8 cellular contexts compared by ENCODE assay signal in the genomic region with DNA sequence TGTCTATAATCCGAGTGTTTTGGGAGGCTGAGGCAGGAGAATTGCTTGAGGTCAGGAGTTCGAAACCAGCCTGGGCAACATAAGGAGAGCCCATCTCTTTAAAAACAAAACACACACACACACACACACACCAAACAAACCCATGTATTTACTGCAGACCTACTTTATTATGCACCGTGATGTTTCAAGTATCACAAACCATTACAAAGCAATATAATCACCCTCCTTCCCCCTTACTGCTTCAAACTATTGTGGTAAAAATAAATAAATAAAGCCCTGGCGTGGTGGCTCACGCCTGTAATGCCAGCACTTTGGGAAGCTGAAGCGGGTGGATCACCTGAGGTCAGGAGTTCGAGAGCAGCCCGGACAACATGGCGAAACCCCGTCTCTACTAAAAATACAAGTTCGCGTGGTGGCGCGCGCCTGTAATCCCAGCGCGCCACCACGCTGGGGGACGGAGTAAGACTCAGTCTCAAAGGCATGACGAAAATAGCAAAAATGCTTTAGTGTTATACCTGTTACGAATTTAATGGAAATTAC. TPM values are rescaled to one million over a fixed set of nuclear protein-coding genes. Genes with fewer than 3 reads are reported as not detected.
DNase-seq lines count a peak whose midpoint lies in the region; ATAC-seq, FAIRE-seq and TF ChIP-seq lines count a peak whose summit lies in the region.

No MANE protein-coding gene starts in this region.

- H3K9me3 ChIP-seq in K562 (replicated peaks; ENCODE audit: control insufficient read depth, insufficient read depth, low read depth, low read length) (no peaks in the 10 kb centered on the region), aorta (ENCODE audit: control insufficient read depth, low read length) (no peaks in the 10 kb centered on the region)

- no peaks in the 10 kb centered on the region for H3K9me1 ChIP-seq in K562 (ENCODE audit: control insufficient read depth, insufficient read depth, low read length)

- no peak overlapping the region for H3K23ac ChIP-seq in mesendoderm (ENCODE audit: low read length)

- H3K9ac ChIP-seq in K562 (ENCODE audit: insufficient read depth in 1 of 2, low read depth in 2 of 2, low read length in 2 of 2) (peak overlapping the region; percentile 93 to 97), mesendoderm (ENCODE audit: low read length) (peak overlapping the region; percentile 97)

- no peak overlapping the region for H2BK15ac ChIP-seq in mesendoderm (replicated peaks; ENCODE audit: low read depth)

- no peaks in the 10 kb centered on the region for H3K9me3 Mint-ChIP-seq in stimulated activated naive CD8-positive, alpha-beta T cell treated with anti-CD3 and anti-CD28 coated beads, Interleukin-15, Interleukin-2, amounts not matched to agents 100 ng/mL and 50 ng/mL, for 24 hours

- peak overlapping the region; percentile 51 for H2AFZ ChIP-seq in K562 (ENCODE audit: low read depth, low read length)

- peaks cover 9% of the 10 kb centered on the region for H3K79me1 ChIP-seq in mesendoderm (ENCODE audit: low read length)

- H3K27ac ChIP-seq in K562 (ENCODE audit: extremely low read depth, low read depth, low read length) = peak overlapping the region; percentile 92
- no peak overlapping the region for H3K27ac ChIP-seq in mesendoderm (ENCODE audit: low read depth, low read length)
- no peak overlapping the region for H3K27ac ChIP-seq in aorta (ENCODE audit: low read depth in 1 of 2, low read length in 2 of 2)

- no TSS peak for BruUV-seq in K562 (replicated peaks; lab: Mats Ljungman, UMichigan)

- CTCF ChIA-PET in K562 (lab: Yijun Ruan, JAX; ENCODE audit: low intra/inter-chr PET ratio) = interaction anchor here (0.8 kb wide), 1 partner anchor 83 kb away, joined by 3 read pairs; no protein-coding TSS in a partner anchor

- TF ChIP-seq EP300 in K562 (IDR thresholded peaks at IDR 0.05; ENCODE audit: low read length) = no peak

- H3K27me3 ChIP-seq in K562 (ENCODE audit: control insufficient read depth in 2 of 2, insufficient read depth in 2 of 2, low read length in 2 of 2) = no peaks in the 10 kb centered on the region
- no peaks in the 10 kb centered on the region for H3K27me3 ChIP-seq in mesendoderm (ENCODE audit: insufficient read depth, low read length, poor library complexity)
- no peaks in the 10 kb centered on the region for H3K27me3 ChIP-seq in aorta (ENCODE audit: control insufficient read depth in 1 of 2, insufficient read depth in 2 of 2, low read length in 1 of 2)

- no peak overlapping the region for H4K8ac ChIP-seq in mesendoderm (ENCODE audit: low read depth, low read length)

- H3K4me2 ChIP-seq in K562 (ENCODE audit: insufficient read depth, low read length) (peak overlapping the region; percentile 98), mesendoderm (ENCODE audit: low read length) (peak overlapping the region; percentile 95)

- H3K4me3 ChIP-seq in K562 (peak overlapping the region; percentile 90), mesendoderm (ENCODE audit: low read length) (peak overlapping the region; percentile 100), aorta (ENCODE audit: low read length in 2 of 2) (peak overlapping the region; percentile 51 to 83)

- intact Hi-C loops in K562 (cut with micrococcal nuclease) (no loop called here), aorta (cut with DNase I) (no loop called here)

- TF ChIP-seq CTCF in K562 (IDR thresholded peaks at IDR 0.05 in 2 of 3, conservative IDR thresholded peaks at IDR 0.05 in 1 of 3; ENCODE audit: insufficient read depth in 2 of 3, low read depth in 1 of 3, low read length in 3 of 3) = peak; percentile 34 to 73 (median 55); a peak in 4 of 6 replicates

- POLR2A ChIA-PET in K562 (lab: Yijun Ruan, JAX) = interaction anchor here (0.7 to 6.6 kb wide), 11 partner anchors 10 to 475 kb away, joined by 3 to 73 read pairs (median 5); partner anchors contain the start of genes BICRAL and RPL7L1

- H3K4me1 ChIP-seq in K562 (replicated peaks in 1 of 2; ENCODE audit: control insufficient read depth in 2 of 2, insufficient read depth in 2 of 2, low read length in 2 of 2) (peaks cover 13 to 29% of the 10 kb centered on the region in 2 experiments), mesendoderm (ENCODE audit: control insufficient read depth, low read depth, low read length) (peaks cover 2% of the 10 kb centered on the region), aorta (ENCODE audit: control insufficient read depth in 1 of 2, insufficient read depth in 2 of 2, low read length in 2 of 2) (peaks cover 0 to 3% of the 10 kb centered on the region in 2 donors)

- no peak overlapping the region for H3K56ac ChIP-seq in mesendoderm (ENCODE audit: low read length)

- no peak overlapping the region for H2BK5ac ChIP-seq in mesendoderm (ENCODE audit: low read length)

- peak overlapping the region; percentile 94 for H3K4me3 Mint-ChIP-seq in stimulated activated naive CD8-positive, alpha-beta T cell treated with anti-CD3 and anti-CD28 coated beads, Interleukin-15, Interleukin-2, amounts not matched to agents 100 ng/mL and 50 ng/mL, for 24 hours

- no peak overlapping the region for H2AK5ac ChIP-seq in mesendoderm (ENCODE audit: low read length)

- H3K4me1 Mint-ChIP-seq in stimulated activated naive CD8-positive, alpha-beta T cell treated with anti-CD3 and anti-CD28 coated beads, Interleukin-15, Interleukin-2, amounts not matched to agents 100 ng/mL and 50 ng/mL, for 24 hours (ENCODE audit: low read depth) = peaks cover 37% of the 10 kb centered on the region

- peaks cover 18% of the 10 kb centered on the region for H3K36me3 Mint-ChIP-seq in stimulated activated naive CD8-positive, alpha-beta T cell treated with anti-CD3 and anti-CD28 coated beads, Interleukin-15, Interleukin-2, amounts not matched to agents 100 ng/mL and 50 ng/mL, for 24 hours (ENCODE audit: low read depth)

- peaks cover 7% of the 10 kb centered on the region; the same call in 2 of the 3 replicates for H3K36me3 ChIP-seq in K562 (ENCODE audit: control insufficient read depth, insufficient read depth, low read length)
- H3K36me3 ChIP-seq in mesendoderm (ENCODE audit: control insufficient read depth, insufficient read depth, low read length) = no peaks in the 10 kb centered on the region
- no peaks in the 10 kb centered on the region for H3K36me3 ChIP-seq in aorta (ENCODE audit: control insufficient read depth in 1 of 2, insufficient read depth in 2 of 2, low read length in 1 of 2)

- H4K20me1 ChIP-seq in K562 (replicated peaks; ENCODE audit: control insufficient read depth, insufficient read depth, low read length) = peaks cover 6% of the 10 kb centered on the region

- no peak for ATAC-seq in stimulated activated naive CD8-positive, alpha-beta T cell treated with anti-CD3 and anti-CD28 coated beads, Interleukin-15, Interleukin-2, amounts not matched to agents 100 U/mL and 50 U/mL, for 24 hours
- ATAC-seq in K562 (peak; percentile 32), aorta (ENCODE audit: low FRiP score) (no peak), GM19351 (IDR thresholded peaks at IDR 0.05; ENCODE audit: unreplicated experiment) (no peak)

- WGBS in K562 (ENCODE audit: insufficient coverage, low coverage, missing lambda C conversion rate) = 3% methylated on average over 21 of the region's 21 CpGs
- no CpG with 5 or more reads among the region's 21 CpGs for WGBS in mesendoderm (ENCODE audit: extremely low coverage, insufficient coverage, low lambda C conversion rate)
- WGBS in aorta, 2 donors = 37 to 54% methylated on average over 21 of the region's 21 CpGs

- no peak for DNase-seq in stimulated activated naive CD8-positive, alpha-beta T cell treated with anti-CD3 and anti-CD28 coated beads, Interleukin-15, Interleukin-2, amounts not matched to agents 100 U/mL and 50 U/mL, for 24 hours
- DNase-seq in K562 (ENCODE audit: extremely low read depth in 1 of 4, low spot score in 3 of 4) (peak in 1 of 4 experiments; percentile 82), mesendoderm (no peak), aorta (peak in 1 of 2 donors; percentile 20), NCI-H2196 (lab: John Stamatoyannopoulos, UW; ENCODE audit: unreplicated experiment) (no peak), NCI-H146 (lab: John Stamatoyannopoulos, UW) (no peak)

- TF ChIP-seq POLR2A in K562 (conservative IDR thresholded peaks at IDR 0.05) = no peak; the same call in 1 of the 2 replicates

- no peak overlapping the region for H3K18ac ChIP-seq in mesendoderm (ENCODE audit: low read length)

- no peak overlapping the region for H4K5ac ChIP-seq in mesendoderm (ENCODE audit: low read length)

- H3K27ac Mint-ChIP-seq in stimulated activated naive CD8-positive, alpha-beta T cell treated with anti-CD3 and anti-CD28 coated beads, Interleukin-15, Interleukin-2, amounts not matched to agents 100 ng/mL and 50 ng/mL, for 24 hours = no peak overlapping the region

- no peaks in the 10 kb centered on the region for H3K27me3 Mint-ChIP-seq in stimulated activated naive CD8-positive, alpha-beta T cell treated with anti-CD3 and anti-CD28 coated beads, Interleukin-15, Interleukin-2, amounts not matched to agents 100 ng/mL and 50 ng/mL, for 24 hours

- peak; percentile 40 to 46 for TF ChIP-seq RAD21 in K562 (CRISPR knock-in tag; conservative IDR thresholded peaks at IDR 0.05 in 1 of 2, IDR thresholded peaks at IDR 0.05 in 1 of 2)

- no peak overlapping the region for H3K4ac ChIP-seq in mesendoderm (ENCODE audit: low read depth, low read length)

- no peak for FAIRE-seq in K562 (lab: Jason Lieb, UNC)

- in situ Hi-C loops in K562 (cut with MboI) = no loop called here

- peaks cover 37% of the 10 kb centered on the region for H3K79me2 ChIP-seq in K562 (ENCODE audit: control insufficient read depth, insufficient read depth, low read length)
- H3K79me2 ChIP-seq in mesendoderm (ENCODE audit: control insufficient read depth, insufficient read depth, low read length) = peaks cover 17% of the 10 kb centered on the region

- H2BK120ac ChIP-seq in mesendoderm (ENCODE audit: low read depth, low read length) = no peak overlapping the region

RNA-seq across cellular contexts. Expression of gene TBCC, which starts 1.5 kb away (rescaled TPM):
- 19.4 and 28.3 TPM in 2 replicates for total RNA-seq in K562 (2011; cell fraction: chromatin; rRNA removed; ENCODE audit: low replicate concordance)
- total RNA-seq in K562 (2011; cell fraction: nucleolus; rRNA removed) = 29.3 and 40.5 TPM in 2 replicates
- 32.5 and 32.9 TPM in 2 replicates for total RNA-seq in K562 (2011; cell fraction: nucleoplasm; rRNA removed)
- total RNA-seq in K562 (2014; rRNA removed) (34.1 and 55.1 TPM in 2 replicates), K562 (2014; rRNA removed; fragmentation: Illumina TruSeq; extraction: Trizol) (16.1 and 20.9 TPM in 2 replicates), K562 (2015; rRNA removed; fragmentation: Illumina TruSeq; extraction: Trizol) (31.3 and 31.9 TPM in 2 replicates), K562 (2021) (27.8 and 28.7 TPM in 2 replicates), aorta (10 to 100 TPM; 16.1 to 16.8 TPM)
- polyA plus RNA-seq in K562 (2011; rRNA removed) (16.5 and 19.5 TPM in 2 replicates), K562 (2014; fragmentation: Illumina TruSeq; extraction: Trizol) (23.3 and 24.8 TPM in 2 replicates), K562 (2014; fragmentation: Nextera tagmentation; extraction: Ambion mirVana) (1 to 10 TPM; 2.8 to 5.0 TPM), K562 (2014; rRNA removed) (28.9 and 29.5 TPM in 2 replicates), aorta (10 to 100 TPM; 14.4 to 33.1 TPM)
- polyA plus RNA-seq in K562 (2011; cell fraction: cytosol; rRNA removed) = 20.2 and 26.4 TPM in 2 replicates
- polyA plus RNA-seq in K562 (2011; cell fraction: nucleus; rRNA removed) = 28.2 and 28.3 TPM in 2 replicates
- polyA plus RNA-seq in K562 (2012) = 24.3 and 30.8 TPM in 2 replicates
- polyA minus RNA-seq in K562 (2011; rRNA and poly(A)+ RNA removed) = 5.2 and 6.0 TPM in 2 replicates
- 8.4 and 9.8 TPM in 2 replicates for polyA minus RNA-seq in K562 (2011; cell fraction: cytosol; rRNA and poly(A)+ RNA removed)
- polyA minus RNA-seq in K562 (2011; cell fraction: nucleus; rRNA and poly(A)+ RNA removed) = 8.9 and 15.4 TPM in 2 replicates
- 23.2 TPM for polyA plus RNA-seq in mesendoderm (2013, experiment 1 of 2)
- 22.7 TPM for polyA plus RNA-seq in mesendoderm (2013, experiment 2 of 2)

RNA-seq across cellular contexts. Expression of gene PRPH2, which starts 22.0 kb away (rescaled TPM):
- not detected in 2 replicates for total RNA-seq in K562 (2011; cell fraction: chromatin; rRNA removed; ENCODE audit: low replicate concordance)
- total RNA-seq in K562 (2011; cell fraction: nucleolus; rRNA removed) = 0.33 TPM in 1 of 2 replicates, not detected in the other
- not detected in 2 replicates for total RNA-seq in K562 (2011; cell fraction: nucleoplasm; rRNA removed)
- total RNA-seq in K562 (2014; rRNA removed) (0.04 TPM in 1 of 2 replicates, not detected in the other), K562 (2014; rRNA removed; fragmentation: Illumina TruSeq; extraction: Trizol) (not detected in 2 replicates), K562 (2015; rRNA removed; fragmentation: Illumina TruSeq; extraction: Trizol) (0.04 TPM in 1 of 2 replicates, not detected in the other), K562 (2021) (0.09 TPM in 1 of 2 replicates, not detected in the other), aorta (1 to 10 TPM; 1.4 to 2.8 TPM)
- polyA plus RNA-seq in K562 (2011; rRNA removed) (0.03 and 0.04 TPM in 2 replicates), K562 (2014; fragmentation: Illumina TruSeq; extraction: Trizol) (0.03 and 0.10 TPM in 2 replicates), K562 (2014; fragmentation: Nextera tagmentation; extraction: Ambion mirVana) (under 1 TPM; 0.03 to 0.11 TPM), K562 (2014; rRNA removed) (0.26 TPM in 1 of 2 replicates, not detected in the other), aorta (under 1 TPM in 1 of 2 donors, not detected in 1; 0.72 TPM)
- polyA plus RNA-seq in K562 (2011; cell fraction: cytosol; rRNA removed) = 0.03 and 0.04 TPM in 2 replicates
- polyA plus RNA-seq in K562 (2011; cell fraction: nucleus; rRNA removed) = not detected in 2 replicates
- 0.08 and 0.11 TPM in 2 replicates for polyA plus RNA-seq in K562 (2012)
- polyA minus RNA-seq in K562 (2011; rRNA and poly(A)+ RNA removed) = 0.06 TPM in 1 of 2 replicates, not detected in the other
- not detected in 2 replicates for polyA minus RNA-seq in K562 (2011; cell fraction: cytosol; rRNA and poly(A)+ RNA removed)
- polyA minus RNA-seq in K562 (2011; cell fraction: nucleus; rRNA and poly(A)+ RNA removed) = 0.11 TPM in 1 of 2 replicates, not detected in the other
- 0.29 TPM for polyA plus RNA-seq in mesendoderm (2013, experiment 1 of 2)
- 0.35 TPM for polyA plus RNA-seq in mesendoderm (2013, experiment 2 of 2)

RNA-seq across cellular contexts. Expression of gene BICRAL, which starts 37.4 kb away (rescaled TPM):
- 17.0 and 22.8 TPM in 2 replicates for total RNA-seq in K562 (2011; cell fraction: chromatin; rRNA removed; ENCODE audit: low replicate concordance)
- 9.5 TPM in 2 replicates for total RNA-seq in K562 (2011; cell fraction: nucleolus; rRNA removed)
- total RNA-seq in K562 (2011; cell fraction: nucleoplasm; rRNA removed) = 13.6 and 16.9 TPM in 2 replicates
- total RNA-seq in K562 (2014; rRNA removed) (3.7 and 4.4 TPM in 2 replicates), K562 (2014; rRNA removed; fragmentation: Illumina TruSeq; extraction: Trizol) (5.6 and 6.6 TPM in 2 replicates), K562 (2015; rRNA removed; fragmentation: Illumina TruSeq; extraction: Trizol) (5.2 and 5.7 TPM in 2 replicates), K562 (2021) (9.2 and 10.2 TPM in 2 replicates), aorta (10 to 100 TPM; 17.2 to 21.1 TPM)
- polyA plus RNA-seq in K562 (2011; rRNA removed) (10.1 and 11.9 TPM in 2 replicates), K562 (2014; fragmentation: Illumina TruSeq; extraction: Trizol) (9.7 and 10.4 TPM in 2 replicates), K562 (2014; fragmentation: Nextera tagmentation; extraction: Ambion mirVana) (1 to 10 TPM; 1.2 to 1.4 TPM), K562 (2014; rRNA removed) (5.3 and 6.2 TPM in 2 replicates), aorta (1 to 10 TPM; 4.8 to 5.8 TPM)
- 9.1 and 13.7 TPM in 2 replicates for polyA plus RNA-seq in K562 (2011; cell fraction: cytosol; rRNA removed)
- polyA plus RNA-seq in K562 (2011; cell fraction: nucleus; rRNA removed) = 7.7 and 9.2 TPM in 2 replicates
- polyA plus RNA-seq in K562 (2012) = 5.7 and 7.4 TPM in 2 replicates
- 23.8 and 24.3 TPM in 2 replicates for polyA minus RNA-seq in K562 (2011; rRNA and poly(A)+ RNA removed)
- 10.1 and 10.7 TPM in 2 replicates for polyA minus RNA-seq in K562 (2011; cell fraction: cytosol; rRNA and poly(A)+ RNA removed)
- 4.3 and 9.6 TPM in 2 replicates for polyA minus RNA-seq in K562 (2011; cell fraction: nucleus; rRNA and poly(A)+ RNA removed)
- polyA plus RNA-seq in mesendoderm (2013, experiment 1 of 2) = 7.6 TPM
- polyA plus RNA-seq in mesendoderm (2013, experiment 2 of 2) = 7.4 TPM
